1 cellular context compared by ENCODE assay signal in genomic region chr4:163562496-163562895, GRCh38.
TF ChIP-seq lines count a peak whose summit lies in the region.

No MANE protein-coding gene starts in this region.

TF ChIP-seq in GM12878, 131 proteins besides CTCF, POLR2A, EP300 and RAD21 (continued from another document):
- TF ChIP-seq SKIL (IDR thresholded peaks at IDR 0.05; ENCODE audit: low read depth, poor library complexity, severe bottlenecking): no peak
- TF ChIP-seq ATF2 (IDR thresholded peaks at IDR 0.05; ENCODE audit: low read length): no peak
- no peak for TF ChIP-seq HDAC6 (IDR thresholded peaks at IDR 0.05; ENCODE audit: unreplicated experiment)
- TF ChIP-seq NBN (IDR thresholded peaks at IDR 0.05): no peak
TF ChIP-seq in GM12878: peak in this region for 0.
